In genomic region chr3:155805802-155806618, GRCh38 we compare ENCODE assay signal across 8 cellular contexts. TPM values are rescaled to one million over a fixed set of nuclear protein-coding genes. Genes with fewer than 3 reads are reported as not detected.
DNase-seq lines count a peak whose midpoint lies in the region; ATAC-seq and TF ChIP-seq lines count a peak whose summit lies in the region.

Gene C3orf33, minus strand, starts transcription at chr3:155806278. Its CDS starts 26 bp downstream, at chr3:155806252.

- H3K4me3 ChIP-seq in BJ (ENCODE audit: low read depth, low read length) (peak within 1 kb of the TSS; percentile 85), dorsolateral prefrontal cortex (peak within 1 kb of the TSS; percentile 62 to 93 (median 82)), lower lobe of right lung (peak within 1 kb of the TSS; percentile 85)

- no peaks in the 10 kb centered on the region for H3K9me3 Mint-ChIP-seq in activated CD4-positive, alpha-beta T cell treated with anti-CD3 and anti-CD28 coated beads, Interleukin-2, amount 10 ng/mL, durations not matched to agents 7 days and 5 days

- TF ChIP-seq CTCF in BJ (IDR thresholded peaks at IDR 0.05; ENCODE audit: insufficient read depth, low read depth, low read length) (peak; percentile 57), dorsolateral prefrontal cortex (IDR thresholded peaks at IDR 0.05 in 54 of 56, conservative IDR thresholded peaks at IDR 0.05 in 2 of 56; ENCODE audit: low read depth in 1 of 56, partially characterized antibody in 56 of 56) (peak; percentile 56 to 97 (median 82)), lower lobe of right lung (IDR thresholded peaks at IDR 0.05) (peak; percentile 95)

- H3K27ac ChIP-seq in dorsolateral prefrontal cortex (peak within 1 kb of the TSS; percentile 50 to 96 (median 87)), lower lobe of right lung (peak within 1 kb of the TSS; percentile 80)

- H3K4me1 ChIP-seq in lower lobe of right lung = peaks cover 6% of the 10 kb centered on the region

- DNase-seq in BJ (ENCODE audit: low read depth) (no peak), NCI-H446 (lab: John Stamatoyannopoulos, UW) (peak; percentile 51 to 81), dorsolateral prefrontal cortex (peak; percentile 36 to 86 (median 64)), lower lobe of right lung (peak; percentile 84)
- peak; percentile 67 for DNase-seq in activated CD4-positive, alpha-beta T cell treated with anti-CD3 and anti-CD28 coated beads, Interleukin-2, amount 10 ng/mL, durations not matched to agents 7 days and 5 days
- DNase-seq in stimulated activated CD4-positive, alpha-beta T cell treated with anti-CD3 and anti-CD28 coated beads, TNF-alpha, amount 100 ng/mL, for 1 hour (ENCODE audit: low read depth in 3 of 3, low spot score in 1 of 3) = peak; percentile 51 to 63 (median 60)

- H3K27ac Mint-ChIP-seq in activated CD4-positive, alpha-beta T cell treated with anti-CD3 and anti-CD28 coated beads, Interleukin-2, amount 10 ng/mL, durations not matched to agents 7 days and 5 days = peak within 1 kb of the TSS; percentile 71

- H3K36me3 Mint-ChIP-seq in activated CD4-positive, alpha-beta T cell treated with anti-CD3 and anti-CD28 coated beads, Interleukin-2, amount 10 ng/mL, durations not matched to agents 7 days and 5 days (ENCODE audit: low read depth) = no peaks in the 10 kb centered on the region

- CTCF ChIA-PET in BJ (lab: Yijun Ruan, JAX) = interaction anchor here (0.6 to 2.5 kb wide), 55 partner anchors 9 to 454 kb away, joined by 3 to 29 read pairs (median 5); partner anchors contain the start of gene SLC33A1
- CTCF ChIA-PET in activated CD4-positive, alpha-beta T cell treated with anti-CD3 and anti-CD28 coated beads, Interleukin-2, amount 10 ng/mL, durations not matched to agents 7 days and 5 days (lab: Charles Lee) = interaction anchor here (0.6 to 2.6 kb wide), 57 partner anchors 9 to 1481 kb away, joined by 3 to 19 read pairs (median 4); partner anchors contain the start of genes GMPS, SLC33A1 and SSR3

- H3K36me3 ChIP-seq in BJ (ENCODE audit: control insufficient read depth, insufficient read depth, low read length) (no peaks in the 10 kb centered on the region), lower lobe of right lung (no peaks in the 10 kb centered on the region)

- H3K9me3 ChIP-seq in lower lobe of right lung = no peaks in the 10 kb centered on the region

- H3K4me1 Mint-ChIP-seq in activated CD4-positive, alpha-beta T cell treated with anti-CD3 and anti-CD28 coated beads, Interleukin-2, amount 10 ng/mL, durations not matched to agents 7 days and 5 days = peaks cover 12% of the 10 kb centered on the region

- H3K4me3 Mint-ChIP-seq in activated CD4-positive, alpha-beta T cell treated with anti-CD3 and anti-CD28 coated beads, Interleukin-2, amount 10 ng/mL, durations not matched to agents 7 days and 5 days = peak within 1 kb of the TSS; percentile 74

- H3K27me3 Mint-ChIP-seq in activated CD4-positive, alpha-beta T cell treated with anti-CD3 and anti-CD28 coated beads, Interleukin-2, amount 10 ng/mL, durations not matched to agents 7 days and 5 days = peaks cover 13% of the 10 kb centered on the region

- no peaks in the 10 kb centered on the region for H3K27me3 ChIP-seq in BJ (ENCODE audit: control insufficient read depth, insufficient read depth, low read length)
- no peaks in the 10 kb centered on the region for H3K27me3 ChIP-seq in dorsolateral prefrontal cortex
- no peaks in the 10 kb centered on the region for H3K27me3 ChIP-seq in lower lobe of right lung (ENCODE audit: low read depth)

- POLR2A ChIA-PET in BJ (lab: Charles Lee) = interaction anchor here (0.6 kb wide), 1 partner anchor 33 kb away, joined by 13 read pairs; no protein-coding TSS in a partner anchor
- POLR2A ChIA-PET in activated CD4-positive, alpha-beta T cell treated with anti-CD3 and anti-CD28 coated beads, Interleukin-2, amount 10 ng/mL, durations not matched to agents 7 days and 5 days (lab: Charles Lee) = interaction anchor here (0.6 to 0.7 kb wide), 2 partner anchors 48 to 65 kb away, joined by 4 read pairs; no protein-coding TSS in a partner anchor

- intact Hi-C loops in dorsolateral prefrontal cortex (cut with DNase I) = loop anchor here (2.0 to 10.0 kb wide), 4 partner anchors 46 to 101 kb away; partner anchors contain the start of genes GMPS (in 2 of the 2) and SLC33A1 (in 2 of the 2)
- intact Hi-C loops in lower lobe of right lung (cut with DNase I) = no loop called here

- peak; percentile 96 for ATAC-seq in GM19035 (IDR thresholded peaks at IDR 0.05; ENCODE audit: unreplicated experiment)
- peak; percentile 96 for ATAC-seq in HG03280 (IDR thresholded peaks at IDR 0.05; ENCODE audit: unreplicated experiment)
- ATAC-seq in lower lobe of right lung = peak; percentile 99

RNA-seq across cellular contexts. Expression of gene C3orf33, which starts in this region (rescaled TPM):
- polyA plus RNA-seq in BJ (2011; rRNA removed) = 2.0 and 2.3 TPM in 2 replicates
- polyA minus RNA-seq in BJ (2011; rRNA and poly(A)+ RNA removed) = 0.36 and 0.66 TPM in 2 replicates
- 1 to 10 TPM in 1 of 2 experiments, under 1 TPM in 1; 0.72 to 1.1 TPM for total RNA-seq in activated CD4-positive, alpha-beta T cell treated with anti-CD3 and anti-CD28 coated beads, Interleukin-2, amount 10 ng/mL, durations not matched to agents 7 days and 5 days
- 10 to 100 TPM in 5 of 120 experiments, 1 to 10 TPM in 115; 4.2 to 12.5 (median 7.3) TPM for total RNA-seq in dorsolateral prefrontal cortex
- 3.6 TPM for total RNA-seq in lower lobe of right lung
